14 cellular contexts compared by ENCODE assay signal in the genomic region with DNA sequence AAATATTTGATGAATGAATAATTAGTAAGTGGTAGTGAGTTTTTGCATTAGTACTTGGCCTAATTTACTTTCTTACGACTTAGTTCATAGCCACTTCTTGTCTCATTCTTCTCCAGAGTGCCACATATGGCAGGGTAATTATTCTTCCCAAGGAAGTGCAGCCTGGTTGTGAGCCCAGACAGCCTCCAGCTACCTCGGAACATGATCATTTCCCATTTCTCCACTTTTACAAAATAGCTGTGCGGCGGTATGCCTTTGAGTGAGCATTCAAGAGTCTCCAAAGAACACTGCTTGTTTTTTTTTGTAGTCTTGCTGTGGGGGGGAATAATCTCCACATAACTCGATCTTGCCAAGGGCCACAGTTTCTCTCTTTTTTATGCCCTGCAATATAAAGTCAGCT.
A peak's percentile ranks its signal among the peaks of the same experiment; 100 is the strongest.
DNase-seq lines count a peak whose midpoint lies in the region.
"Had no signal": no experiment of that assay in that cellular context is flagged by ENCODE, and none has a peak within 500 bp of the region (broad histone marks: within the 10 kb centered on the region; RNA-seq: fewer than 3 reads in every experiment).

No MANE protein-coding gene starts in this region.

- DNase-seq in NCI-H2171 treated with DMSO at 0.1 percent for 48 hours (lab: John Stamatoyannopoulos, UW) (peak; percentile 21), NCI-H2171 (lab: John Stamatoyannopoulos, UW) (no peak), NCI-H446 treated with DMSO at 0.1 percent for 48 hours (lab: John Stamatoyannopoulos, UW) (peak; percentile 18), pons (ENCODE audit: low spot score) (peak; percentile 5), A172 (ENCODE audit: low spot score) (no peak), NCI-H1092 treated with DMSO at 0.1 percent for 48 hours (lab: John Stamatoyannopoulos, UW) (no peak)
- DNase-seq: 8988T; C1 segment of cervical spinal cord; Calu3; CD4-positive, alpha-beta memory T cell; COR-L47; DMS79; GDM1; H9 had no signal

Comparison
In these comparisons a context has a peak if more than half of its experiments do, and no peak if none do; other contexts are left out.
1. DNase-seq: peak in NCI-H2171 treated with DMSO at 0.1 percent for 48 hours (single experiment), NCI-H446 treated with DMSO at 0.1 percent for 48 hours (single experiment) and pons (single experiment); none in NCI-H2171 (single experiment), A172 (single experiment) and NCI-H1092 treated with DMSO at 0.1 percent for 48 hours (single experiment).